ENCODE assay signal across 17 cellular contexts in genomic region chr5:130528474-130528873, GRCh38.
DNase-seq lines count a peak whose midpoint lies in the region; TF ChIP-seq lines count a peak whose summit lies in the region.
"Had no signal": no experiment of that assay in that cellular context is flagged by ENCODE, and none has a peak within 500 bp of the region (broad histone marks: within the 10 kb centered on the region; RNA-seq: fewer than 3 reads in every experiment).

No MANE protein-coding gene starts in this region.

- CTCF ChIA-PET in AG04449 (lab: Yijun Ruan, JAX) = no interaction called here

- intact Hi-C loops in spleen (cut with DNase I; ENCODE audit: low total_unique reads) = no loop called here

- no peaks in the 10 kb centered on the region for H3K36me3 ChIP-seq in spleen
- H3K36me3 ChIP-seq: gastrocnemius medialis, HAP-1, vagina had no signal

- no peak overlapping the region for H3K4me3 ChIP-seq in AG04449 (ENCODE audit: low read depth, low read length)
- no peak overlapping the region for H3K4me3 ChIP-seq in astrocyte of the spinal cord (ENCODE audit: low read depth, low read length)
- no peak overlapping the region for H3K4me3 ChIP-seq in spleen
- H3K4me3 ChIP-seq: gastrocnemius medialis, HAP-1, vagina had no signal

- no peak overlapping the region for H3K27ac ChIP-seq in spleen
- H3K27ac ChIP-seq: gastrocnemius medialis, vagina had no signal

- no peak for TF ChIP-seq CTCF in AG04449 (IDR thresholded peaks at IDR 0.05; ENCODE audit: insufficient read depth, low read length, missing control alignments)
- no peak for TF ChIP-seq CTCF in astrocyte of the spinal cord (IDR thresholded peaks at IDR 0.05; ENCODE audit: low read depth, low read length)
- no peak for TF ChIP-seq CTCF in spleen (IDR thresholded peaks at IDR 0.05 in 8 of 11, conservative IDR thresholded peaks at IDR 0.05 in 3 of 11)

- POLR2A ChIA-PET in AG04449 (lab: Yijun Ruan, JAX) = no interaction called here

- TF ChIP-seq POLR2A in spleen (IDR thresholded peaks at IDR 0.05) = no peak

- DNase-seq in AG04449 (ENCODE audit: low read depth, low spot score) (peak; percentile 36), M059J (ENCODE audit: low read depth) (peak; percentile 70), astrocyte of the spinal cord (ENCODE audit: low read depth, low spot score) (peak; percentile 75), foreskin melanocyte (peak; percentile 77), spleen (no peak), cerebellar cortex (ENCODE audit: low spot score) (no peak), globus pallidus (ENCODE audit: low spot score) (no peak), NCI-H1694 treated with DMSO at 0.1 percent for 48 hours (lab: John Stamatoyannopoulos, UW) (no peak)
- DNase-seq: activated CD4-positive, alpha-beta T cell treated with anti-CD3 and anti-CD28 coated beads for 36 hours; COR-L47; gastrocnemius medialis; NCI-H1694; NCI-H446; stimulated activated naive CD8-positive, alpha-beta T cell treated with anti-CD3 and anti-CD28 coated beads, Interleukin-15, amount 100 ng/mL, for 72 hours; T-helper 9 cell had no signal

- in situ Hi-C loops in astrocyte of the spinal cord (cut with HindIII; ENCODE audit: low sequenced_read_pairs) = no loop called here

- H3K27me3 ChIP-seq in spleen (replicated peaks in 1 of 7) = no peaks in the 10 kb centered on the region
- H3K27me3 ChIP-seq: gastrocnemius medialis, vagina had no signal

- no peaks in the 10 kb centered on the region for H3K4me1 ChIP-seq in spleen
- H3K4me1 ChIP-seq: gastrocnemius medialis, HAP-1, vagina had no signal

- no peaks in the 10 kb centered on the region for H3K9me3 ChIP-seq in spleen
- H3K9me3 ChIP-seq: gastrocnemius medialis, HAP-1, vagina had no signal

Comparison
In these comparisons a context has a peak if more than half of its experiments do, and no peak if none do; other contexts are left out.
1. DNase-seq: peak in AG04449 (single experiment), M059J (single experiment), astrocyte of the spinal cord (single experiment) and foreskin melanocyte (single experiment); none in spleen (single experiment), cerebellar cortex (single experiment), globus pallidus (single experiment) and NCI-H1694 treated with DMSO at 0.1 percent for 48 hours (single experiment).